ENCODE assay signal across 2 cellular contexts in genomic region chr14:22597265-22597664, GRCh38.
TF ChIP-seq lines count a peak whose summit lies in the region.

No MANE protein-coding gene starts in this region.

TF ChIP-seq in HCT116, 20 proteins besides CTCF, POLR2A, EP300 and RAD21:
- TF ChIP-seq YY1 (IDR thresholded peaks at IDR 0.05; ENCODE audit: extremely low read depth, insufficient replicate concordance, low read depth, low read length) = no peak
- no peak for TF ChIP-seq FOSL1 (IDR thresholded peaks at IDR 0.05; ENCODE audit: low read depth)
- TF ChIP-seq ZNF274 (IDR thresholded peaks at IDR 0.05; ENCODE audit: low read depth, low read length) = no peak
- TF ChIP-seq ATF3 (IDR thresholded peaks at IDR 0.05) = no peak
- no peak for TF ChIP-seq CEBPB (IDR thresholded peaks at IDR 0.05; ENCODE audit: low read depth)
- TF ChIP-seq EGR1 (IDR thresholded peaks at IDR 0.05; ENCODE audit: low read depth) = no peak
- no peak for TF ChIP-seq SRF (IDR thresholded peaks at IDR 0.05; ENCODE audit: low read depth)
- no peak for TF ChIP-seq ZFX (IDR thresholded peaks at IDR 0.05)

TF ChIP-seq in GM12878, 131 proteins besides CTCF, POLR2A, EP300 and RAD21:
- TF ChIP-seq PAX8 (IDR thresholded peaks at IDR 0.05) (no peak), RUNX3 (IDR thresholded peaks at IDR 0.05; ENCODE audit: low read length) (no peak), KDM1A (IDR thresholded peaks at IDR 0.05; ENCODE audit: borderline replicate concordance) (no peak), MTA3 (IDR thresholded peaks at IDR 0.05; ENCODE audit: borderline replicate concordance, low read length) (no peak), TARDBP (IDR thresholded peaks at IDR 0.05; ENCODE audit: borderline replicate concordance) (no peak), FOXK2 (IDR thresholded peaks at IDR 0.05) (no peak), ZBTB40 (IDR thresholded peaks at IDR 0.05; ENCODE audit: borderline replicate concordance) (no peak), NFIC (IDR thresholded peaks at IDR 0.05; ENCODE audit: low read depth, low read length) (no peak), E4F1 (IDR thresholded peaks at IDR 0.05; ENCODE audit: borderline replicate concordance, partially characterized antibody) (no peak), IRF4 (IDR thresholded peaks at IDR 0.05; ENCODE audit: low read depth, low read length) (no peak), ZNF384 (IDR thresholded peaks at IDR 0.05; ENCODE audit: borderline replicate concordance, low read depth, low read length) (no peak), SP1 (IDR thresholded peaks at IDR 0.05; ENCODE audit: low read depth, low read length) (no peak)
- TF ChIP-seq, protein P1, sequence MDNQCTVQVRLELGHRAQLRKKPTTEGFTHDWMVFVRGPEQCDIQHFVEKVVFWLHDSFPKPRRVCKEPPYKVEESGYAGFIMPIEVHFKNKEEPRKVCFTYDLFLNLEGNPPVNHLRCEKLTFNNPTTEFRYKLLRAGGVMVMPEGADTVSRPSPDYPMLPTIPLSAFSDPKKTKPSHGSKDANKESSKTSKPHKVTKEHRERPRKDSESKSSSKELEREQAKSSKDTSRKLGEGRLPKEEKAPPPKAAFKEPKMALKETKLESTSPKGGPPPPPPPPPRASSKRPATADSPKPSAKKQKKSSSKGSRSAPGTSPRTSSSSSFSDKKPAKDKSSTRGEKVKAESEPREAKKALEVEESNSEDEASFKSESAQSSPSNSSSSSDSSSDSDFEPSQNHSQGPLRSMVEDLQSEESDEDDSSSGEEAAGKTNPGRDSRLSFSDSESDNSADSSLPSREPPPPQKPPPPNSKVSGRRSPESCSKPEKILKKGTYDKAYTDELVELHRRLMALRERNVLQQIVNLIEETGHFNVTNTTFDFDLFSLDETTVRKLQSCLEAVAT (IDR thresholded peaks at IDR 0.05) = no peak
- TF ChIP-seq, protein P2, sequence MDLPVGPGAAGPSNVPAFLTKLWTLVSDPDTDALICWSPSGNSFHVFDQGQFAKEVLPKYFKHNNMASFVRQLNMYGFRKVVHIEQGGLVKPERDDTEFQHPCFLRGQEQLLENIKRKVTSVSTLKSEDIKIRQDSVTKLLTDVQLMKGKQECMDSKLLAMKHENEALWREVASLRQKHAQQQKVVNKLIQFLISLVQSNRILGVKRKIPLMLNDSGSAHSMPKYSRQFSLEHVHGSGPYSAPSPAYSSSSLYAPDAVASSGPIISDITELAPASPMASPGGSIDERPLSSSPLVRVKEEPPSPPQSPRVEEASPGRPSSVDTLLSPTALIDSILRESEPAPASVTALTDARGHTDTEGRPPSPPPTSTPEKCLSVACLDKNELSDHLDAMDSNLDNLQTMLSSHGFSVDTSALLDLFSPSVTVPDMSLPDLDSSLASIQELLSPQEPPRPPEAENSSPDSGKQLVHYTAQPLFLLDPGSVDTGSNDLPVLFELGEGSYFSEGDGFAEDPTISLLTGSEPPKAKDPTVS (IDR thresholded peaks at IDR 0.05; ENCODE audit: low read depth, low read length) = no peak
- TF ChIP-seq, protein P3, sequence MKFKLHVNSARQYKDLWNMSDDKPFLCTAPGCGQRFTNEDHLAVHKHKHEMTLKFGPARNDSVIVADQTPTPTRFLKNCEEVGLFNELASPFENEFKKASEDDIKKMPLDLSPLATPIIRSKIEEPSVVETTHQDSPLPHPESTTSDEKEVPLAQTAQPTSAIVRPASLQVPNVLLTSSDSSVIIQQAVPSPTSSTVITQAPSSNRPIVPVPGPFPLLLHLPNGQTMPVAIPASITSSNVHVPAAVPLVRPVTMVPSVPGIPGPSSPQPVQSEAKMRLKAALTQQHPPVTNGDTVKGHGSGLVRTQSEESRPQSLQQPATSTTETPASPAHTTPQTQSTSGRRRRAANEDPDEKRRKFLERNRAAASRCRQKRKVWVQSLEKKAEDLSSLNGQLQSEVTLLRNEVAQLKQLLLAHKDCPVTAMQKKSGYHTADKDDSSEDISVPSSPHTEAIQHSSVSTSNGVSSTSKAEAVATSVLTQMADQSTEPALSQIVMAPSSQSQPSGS (IDR thresholded peaks at IDR 0.05; ENCODE audit: low read length) = no peak
